In genomic region chr10:91843083-91843482, GRCh38 we compare ENCODE assay signal across 32 cellular contexts.
"Had no signal": no experiment of that assay in that cellular context is flagged by ENCODE, and none has a peak within 500 bp of the region (broad histone marks: within the 10 kb centered on the region; RNA-seq: fewer than 3 reads in every experiment).

No MANE protein-coding gene starts in this region.

- H3K27me3 ChIP-seq: MG63, Peyer's patch, SJSA1 had no signal

- H3K27ac ChIP-seq: Peyer's patch, SJSA1 had no signal

- H3K4me1 ChIP-seq: Peyer's patch, SJSA1 had no signal

- H3K9me3 ChIP-seq: MG63, Peyer's patch, SJSA1, SK-N-SH had no signal

- H3K4me2 ChIP-seq: SK-N-SH had no signal

- H3K4me3 ChIP-seq: MG63, Peyer's patch, SJSA1 had no signal

- DNase-seq: Kasumi-1; MG63; MV-4-11; NCI-H1092; NCI-H1105; NCI-H1417 treated with DMSO at 0.1 percent for 48 hours; NCI-H1436 treated with DMSO at 0.1 percent for 48 hours; NCI-H1694 treated with DMSO at 0.1 percent for 48 hours; NCI-H187 treated with DMSO at 0.1 percent for 48 hours; NCI-H2029; NCI-H2081; NCI-H2171 treated with DMSO at 0.1 percent for 48 hours; NCI-H2227 treated with DMSO at 0.1 percent for 48 hours; NCI-H345; NCI-H446 treated with DMSO at 0.1 percent for 48 hours; NCI-H510A; NCI-H524; NCI-H526; NCI-H69; NCI-H748 treated with DMSO at 0.1 percent for 48 hours; NCI-H82; NK-92 treated with Interleukin-12 subunit alpha and Interleukin-12 subunit beta, amount 100 ng/mL, for 24 hours; OCI-M1; PC-3; Peyer's patch; Right ventricle myocardium superior; RPMI8226; SHP77 treated with DMSO at 0.1 percent for 48 hours; SK-N-SH; SW 1271; T-helper 1 cell had no signal

- ATAC-seq: PC-3 had no signal

- H3K9ac ChIP-seq: SK-N-SH had no signal

- H3K9me2 ChIP-seq: SK-N-SH had no signal
